Comparison of ENCODE assay signal across 12 cellular contexts in the genomic region with DNA sequence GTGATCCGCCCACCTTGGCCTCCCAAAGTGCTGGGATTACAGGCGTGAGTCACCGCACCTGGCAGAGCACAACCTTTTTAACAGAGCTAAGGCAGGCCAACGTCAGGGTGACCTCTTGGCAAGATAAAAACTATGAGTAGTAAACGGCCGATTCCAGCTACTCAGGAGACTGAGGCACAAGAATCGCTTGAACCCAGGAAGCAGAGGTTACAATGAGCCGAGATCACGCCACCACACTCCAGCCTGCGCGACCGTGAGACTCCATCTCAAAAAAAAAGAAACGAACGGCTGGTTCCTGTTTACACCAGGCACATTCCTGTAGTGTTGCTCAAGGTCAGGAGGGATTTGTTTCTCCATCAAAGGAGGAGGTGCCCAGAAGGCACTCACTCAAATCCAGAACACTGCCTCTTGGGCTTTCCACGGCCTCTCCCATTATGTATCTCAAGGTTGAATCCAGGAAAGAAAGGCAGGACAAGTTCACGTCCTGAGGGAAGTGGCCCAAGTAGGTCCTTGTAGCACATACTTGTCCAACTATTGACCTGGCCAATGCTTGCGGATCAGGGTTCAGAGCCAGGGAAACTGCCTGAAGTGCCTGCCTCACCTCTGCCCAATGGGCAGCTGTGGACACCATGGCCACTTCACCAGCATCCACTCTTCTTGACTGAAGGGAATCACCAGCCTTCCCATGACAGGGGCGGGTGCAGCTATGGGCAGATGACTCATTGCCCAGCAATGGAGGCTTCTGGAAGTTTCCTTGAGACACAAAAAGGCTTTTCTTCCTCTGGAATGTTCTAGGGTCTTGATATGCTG. TPM values are rescaled to one million over a fixed set of nuclear protein-coding genes. Genes with fewer than 3 reads are reported as not detected.
DNase-seq lines count a peak whose midpoint lies in the region; ATAC-seq and TF ChIP-seq lines count a peak whose summit lies in the region.
"Had no signal": no experiment of that assay in that cellular context is flagged by ENCODE, and none has a peak within 500 bp of the region (broad histone marks: within the 10 kb centered on the region; RNA-seq: fewer than 3 reads in every experiment).

No MANE protein-coding gene starts in this region.

- no peaks in the 10 kb centered on the region for H3K9me3 ChIP-seq in T-helper 17 cell (ENCODE audit: control insufficient read depth, low read length, poor library complexity, severe bottlenecking)
- H3K9me3 ChIP-seq in parathyroid adenoma (ENCODE audit: control insufficient read depth, low read length), result no peaks in the 10 kb centered on the region

- no peak for TF ChIP-seq CTCF in AG10803 (conservative IDR thresholded peaks at IDR 0.05; ENCODE audit: low read length)
- TF ChIP-seq CTCF in fibroblast of pulmonary artery (IDR thresholded peaks at IDR 0.05; ENCODE audit: low read length, missing control alignments), result no peak
- TF ChIP-seq CTCF in parathyroid adenoma (IDR thresholded peaks at IDR 0.05), result no peak

- H3K79me2 ChIP-seq in parathyroid adenoma, result peaks cover 10% of the 10 kb centered on the region

- no peak overlapping the region for H3K9ac ChIP-seq in parathyroid adenoma
- H3K9ac ChIP-seq: KMS-11 had no signal

- CTCF ChIA-PET in activated CD4-positive, alpha-beta memory T cell treated with anti-CD3 and anti-CD28 coated beads, Interleukin-2, amount 10 ng/mL, durations not matched to agents 7 days and 5 days (lab: Charles Lee), result no interaction called here

- no peak overlapping the region for H3K4me3 ChIP-seq in AG10803 (ENCODE audit: low read length)
- H3K4me3 ChIP-seq in fibroblast of pulmonary artery (replicated peaks; ENCODE audit: low read depth, low read length), result no peak overlapping the region
- H3K4me3 ChIP-seq in parathyroid adenoma (ENCODE audit: low read depth, low read length), result no peak overlapping the region
- H3K4me3 ChIP-seq: coronary artery had no signal

- H3K27ac ChIP-seq in parathyroid adenoma, result peak overlapping the region; percentile 62
- H3K27ac ChIP-seq: KMS-11 had no signal

- H3K27ac Mint-ChIP-seq in T-helper 17 cell, result peak overlapping the region; percentile 4
- no peak overlapping the region for H3K27ac Mint-ChIP-seq in activated CD4-positive, alpha-beta memory T cell treated with anti-CD3 and anti-CD28 coated beads, Interleukin-2, amount 10 ng/mL, durations not matched to agents 7 days and 5 days
- H3K27ac Mint-ChIP-seq: activated CD4-positive, alpha-beta memory T cell treated with anti-CD3 and anti-CD28 coated beads for 36 hours had no signal

- no peaks in the 10 kb centered on the region for H3K36me3 ChIP-seq in parathyroid adenoma (ENCODE audit: control insufficient read depth, insufficient read depth, low read length)

- H3K27me3 Mint-ChIP-seq in T-helper 17 cell, result no peaks in the 10 kb centered on the region
- H3K27me3 Mint-ChIP-seq in activated CD4-positive, alpha-beta memory T cell treated with anti-CD3 and anti-CD28 coated beads, Interleukin-2, amount 10 ng/mL, durations not matched to agents 7 days and 5 days, result no peaks in the 10 kb centered on the region
- H3K27me3 Mint-ChIP-seq: activated CD4-positive, alpha-beta memory T cell treated with anti-CD3 and anti-CD28 coated beads for 36 hours had no signal

- DNase-seq in AG10803 (ENCODE audit: low read depth) (peak; percentile 66), T-helper 17 cell (no peak), fibroblast of pulmonary artery (ENCODE audit: low read depth) (peak; percentile 67), SHP77 treated with DMSO at 0.1 percent for 48 hours (lab: John Stamatoyannopoulos, UW) (no peak), GM19240 (ENCODE audit: insufficient read length, low spot score) (no peak)
- DNase-seq in activated CD4-positive, alpha-beta memory T cell treated with anti-CD3 and anti-CD28 coated beads, Interleukin-2, amount 10 ng/mL, durations not matched to agents 7 days and 5 days, result no peak
- DNase-seq: activated CD4-positive, alpha-beta memory T cell treated with anti-CD3 and anti-CD28 coated beads for 36 hours; COR-L47 had no signal

- no peak overlapping the region for H3K4me2 ChIP-seq in parathyroid adenoma (ENCODE audit: low read length)
- H3K4me2 ChIP-seq: KMS-11 had no signal

- ATAC-seq in T-helper 17 cell (no peak), GM19463 (IDR thresholded peaks at IDR 0.05; ENCODE audit: unreplicated experiment) (no peak)

- no peak overlapping the region for H2AFZ ChIP-seq in parathyroid adenoma

- peaks cover 8% of the 10 kb centered on the region for H3K36me3 Mint-ChIP-seq in T-helper 17 cell (ENCODE audit: low read depth)
- peaks cover 52% of the 10 kb centered on the region for H3K36me3 Mint-ChIP-seq in activated CD4-positive, alpha-beta memory T cell treated with anti-CD3 and anti-CD28 coated beads, Interleukin-2, amount 10 ng/mL, durations not matched to agents 7 days and 5 days (ENCODE audit: low read depth)

- H3K4me1 Mint-ChIP-seq in T-helper 17 cell, result peaks cover 9% of the 10 kb centered on the region
- no peaks in the 10 kb centered on the region for H3K4me1 Mint-ChIP-seq in activated CD4-positive, alpha-beta memory T cell treated with anti-CD3 and anti-CD28 coated beads, Interleukin-2, amount 10 ng/mL, durations not matched to agents 7 days and 5 days

- H3K4me1 ChIP-seq in parathyroid adenoma, result peaks cover 43% of the 10 kb centered on the region

- no peak overlapping the region for H3K4me3 Mint-ChIP-seq in T-helper 17 cell
- H3K4me3 Mint-ChIP-seq in activated CD4-positive, alpha-beta memory T cell treated with anti-CD3 and anti-CD28 coated beads, Interleukin-2, amount 10 ng/mL, durations not matched to agents 7 days and 5 days, result no peak overlapping the region
- H3K4me3 Mint-ChIP-seq: activated CD4-positive, alpha-beta memory T cell treated with anti-CD3 and anti-CD28 coated beads for 36 hours had no signal

- POLR2A ChIA-PET in activated CD4-positive, alpha-beta memory T cell treated with anti-CD3 and anti-CD28 coated beads, Interleukin-2, amount 10 ng/mL, durations not matched to agents 7 days and 5 days (lab: Charles Lee), result interaction anchor here (0.9 kb wide), 1 partner anchor 9 kb away, joined by 3 read pairs; no protein-coding TSS in a partner anchor

- no peaks in the 10 kb centered on the region for H3K27me3 ChIP-seq in parathyroid adenoma (ENCODE audit: control insufficient read depth, insufficient read depth, low read length)

- H3K9me3 Mint-ChIP-seq in activated CD4-positive, alpha-beta memory T cell treated with anti-CD3 and anti-CD28 coated beads, Interleukin-2, amount 10 ng/mL, durations not matched to agents 7 days and 5 days, result no peaks in the 10 kb centered on the region
- H3K9me3 Mint-ChIP-seq: activated CD4-positive, alpha-beta memory T cell treated with anti-CD3 and anti-CD28 coated beads for 36 hours had no signal

RNA-seq across cellular contexts. Expression of a gene that starts 13.5 kb away (rescaled TPM):
- 1 to 10 TPM; 7.7 to 7.9 TPM for total RNA-seq in T-helper 17 cell
- total RNA-seq in activated CD4-positive, alpha-beta memory T cell treated with anti-CD3 and anti-CD28 coated beads, Interleukin-2, amount 10 ng/mL, durations not matched to agents 7 days and 5 days, result 10 to 100 TPM; 13.7 TPM

RNA-seq across cellular contexts. Expression of a gene that starts 13.5 kb away (rescaled TPM):
- 1 to 10 TPM; 2.2 to 3.7 TPM for total RNA-seq in T-helper 17 cell
- total RNA-seq in activated CD4-positive, alpha-beta memory T cell treated with anti-CD3 and anti-CD28 coated beads, Interleukin-2, amount 10 ng/mL, durations not matched to agents 7 days and 5 days, result 1 to 10 TPM in 1 of 2 experiments, under 1 TPM in 1; 0.73 to 1.1 TPM

Comparison
In these comparisons a context has a peak if more than half of its experiments do, and no peak if none do; other contexts are left out.
1. DNase-seq: peak in AG10803 (single experiment) and fibroblast of pulmonary artery (single experiment); none in T-helper 17 cell (0 of 3), activated CD4-positive, alpha-beta memory T cell treated with anti-CD3 and anti-CD28 coated beads, Interleukin-2, amount 10 ng/mL, durations not matched to agents 7 days and 5 days (single experiment), SHP77 treated with DMSO at 0.1 percent for 48 hours (single experiment) and GM19240 (single experiment).